Comparison of ENCODE assay signal across 8 cellular contexts in the genomic region with DNA sequence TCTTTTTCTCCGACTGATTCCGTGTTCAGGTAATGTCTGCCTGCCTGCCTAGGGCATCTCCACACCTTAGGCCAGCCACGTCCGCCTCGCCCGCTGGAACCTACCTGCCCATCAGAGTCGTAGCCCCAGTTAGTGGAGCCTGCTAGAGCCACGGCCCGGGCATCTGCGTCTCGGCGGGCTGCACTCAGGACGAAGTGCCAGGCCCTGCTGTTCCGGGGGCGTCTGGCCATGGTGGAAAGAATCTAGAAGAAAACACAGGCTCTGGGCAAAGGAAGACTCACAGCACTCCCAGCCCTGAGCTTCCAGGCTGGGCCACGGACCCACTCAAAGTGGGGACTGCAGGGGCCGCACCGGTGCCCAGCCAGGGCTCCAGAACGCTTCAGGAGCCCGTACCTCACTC. TPM values are rescaled to one million over a fixed set of nuclear protein-coding genes. Genes with fewer than 3 reads are reported as not detected.
DNase-seq lines count a peak whose midpoint lies in the region; ATAC-seq and TF ChIP-seq lines count a peak whose summit lies in the region.

No MANE protein-coding gene starts in this region.

- BruUV-seq in Panc1 (replicated peaks; lab: Mats Ljungman, UMichigan): no TSS peak

- DNase-seq in Panc1 (ENCODE audit: low read depth, low spot score): no peak
- no peak for DNase-seq in epithelial cell of proximal tubule (ENCODE audit: low read depth)
- DNase-seq in neural crest cell (ENCODE audit: low read depth, low spot score): no peak
- no peak for DNase-seq in SIG-M5 (lab: John Stamatoyannopoulos, UW)
- DNase-seq in dermis blood vessel endothelial cell: no peak
- DNase-seq in HPDE6-E6E7 (ENCODE audit: extremely low spot score): no peak

- H3K36me3 ChIP-seq in BLaER1 treated with 17β-estradiol and CSF1 and Interleukin-3, amounts not matched to agents 10 nM and 100 nM: peaks cover 51 to 71% (median 57%) of the 10 kb centered on the region in 11 experiments
- peaks cover 3% of the 10 kb centered on the region; the same call in 1 of the 2 replicates for H3K36me3 ChIP-seq in Panc1 (ENCODE audit: control insufficient read depth, insufficient read depth, low read length)

- H3K4me3 ChIP-seq in BLaER1 treated with 17β-estradiol and CSF1 and Interleukin-3, amounts not matched to agents 10 nM and 100 nM: peak overlapping the region; percentile 78 to 99 (median 88)
- H3K4me3 ChIP-seq in Panc1 (ENCODE audit: low read depth in 2 of 2, low read length in 2 of 2): peak overlapping the region; percentile 72 to 98
- H3K4me3 ChIP-seq in epithelial cell of proximal tubule (ENCODE audit: low read depth, low read length): peak overlapping the region; percentile 85

- peaks cover 5% of the 10 kb centered on the region for H3K36me3 Mint-ChIP-seq in neural crest cell (ENCODE audit: low read depth)

- peaks cover 22 to 40% (median 29%) of the 10 kb centered on the region in 10 experiments for H3K4me1 ChIP-seq in BLaER1 treated with 17β-estradiol and CSF1 and Interleukin-3, amounts not matched to agents 10 nM and 100 nM
- peaks cover 46% of the 10 kb centered on the region for H3K4me1 ChIP-seq in Panc1 (ENCODE audit: control insufficient read depth, insufficient read depth, low read length)

- H3K4me2 ChIP-seq in BLaER1 treated with 17β-estradiol and CSF1 and Interleukin-3, amounts not matched to agents 10 nM and 100 nM: peak overlapping the region; percentile 83 to 99 (median 95)

- peaks cover 4% of the 10 kb centered on the region for H3K27me3 Mint-ChIP-seq in neural crest cell (ENCODE audit: low read depth)

- H4K20me1 ChIP-seq in BLaER1 treated with 17β-estradiol and CSF1 and Interleukin-3, amounts not matched to agents 10 nM and 100 nM: peaks cover 63 to 91% (median 85%) of the 10 kb centered on the region in 11 experiments

- ATAC-seq in Panc1 (no peak), HG02642 (IDR thresholded peaks at IDR 0.05; ENCODE audit: poor library complexity, unreplicated experiment) (no peak)

- CTCF ChIA-PET in Panc1 (lab: Charles Lee): no interaction called here

- no peaks in the 10 kb centered on the region for H3K9me3 Mint-ChIP-seq in neural crest cell

- POLR2A ChIA-PET in Panc1 (lab: Charles Lee): no interaction called here

- peak overlapping the region; percentile 67 for H3K27ac Mint-ChIP-seq in neural crest cell (ENCODE audit: unreplicated experiment)

- peak overlapping the region; percentile 83 to 95 (median 88) for H3K9ac ChIP-seq in BLaER1 treated with 17β-estradiol and CSF1 and Interleukin-3, amounts not matched to agents 10 nM and 100 nM

- in situ Hi-C loops in Panc1 (cut with HindIII; ENCODE audit: low pct_unique_long_range_greater_than_20kb, low sequenced_read_pairs): no loop called here

- no peaks in the 10 kb centered on the region for H3K27me3 ChIP-seq in BLaER1 treated with 17β-estradiol and CSF1 and Interleukin-3, amounts not matched to agents 10 nM and 100 nM
- H3K27me3 ChIP-seq in Panc1 (ENCODE audit: control insufficient read depth, insufficient read depth, low read length): no peaks in the 10 kb centered on the region

- peaks cover 22% of the 10 kb centered on the region for H3K4me1 Mint-ChIP-seq in neural crest cell

- no peaks in the 10 kb centered on the region for H3K9me3 ChIP-seq in BLaER1 treated with 17β-estradiol and CSF1 and Interleukin-3, amounts not matched to agents 10 nM and 100 nM (replicated peaks in 1 of 11)
- no peaks in the 10 kb centered on the region for H3K9me3 ChIP-seq in Panc1 (ENCODE audit: control insufficient read depth, insufficient read depth, low read depth, low read length)

- H3K27ac ChIP-seq in BLaER1 treated with 17β-estradiol and CSF1 and Interleukin-3, amounts not matched to agents 10 nM and 100 nM: peak overlapping the region; percentile 54 to 86 (median 80); a peak in 21 of 22 replicates
- peak overlapping the region; percentile 79 for H3K27ac ChIP-seq in Panc1 (ENCODE audit: low read length)

- peak overlapping the region; percentile 88 for H3K4me3 Mint-ChIP-seq in neural crest cell

- intact Hi-C loops in Panc1 (cut with micrococcal nuclease; ENCODE audit: unreplicated experiment): no loop called here

- TF ChIP-seq CTCF in Panc1 (IDR thresholded peaks at IDR 0.05) (no peak), epithelial cell of proximal tubule (conservative IDR thresholded peaks at IDR 0.05; ENCODE audit: low read depth, low read length) (no peak), neural crest cell (conservative IDR thresholded peaks at IDR 0.05) (no peak)

RNA-seq across cellular contexts. Expression of a gene that starts 1.1 kb away (rescaled TPM):
- total RNA-seq in Panc1 (2021; ENCODE audit: unreplicated experiment) (23.0 TPM), epithelial cell of proximal tubule (35.0 and 57.9 TPM in 2 replicates), neural crest cell (23.1 and 23.8 TPM in 2 replicates), dermis blood vessel endothelial cell (57.6 and 82.2 TPM in 2 replicates)
- polyA plus RNA-seq in Panc1 (2012; ENCODE audit: insufficient read length): 40.3 TPM

RNA-seq across cellular contexts. Expression of a gene that starts 1.5 kb away (rescaled TPM):
- total RNA-seq in Panc1 (2021; ENCODE audit: unreplicated experiment): 85.8 TPM
- 114 TPM for polyA plus RNA-seq in Panc1 (2012; ENCODE audit: insufficient read length)
- 111 and 138 TPM in 2 replicates for total RNA-seq in epithelial cell of proximal tubule
- total RNA-seq in neural crest cell: 71.0 and 73.8 TPM in 2 replicates
- total RNA-seq in dermis blood vessel endothelial cell: 91.8 and 110 TPM in 2 replicates

RNA-seq across cellular contexts. Expression of a gene that starts 8.3 kb away (rescaled TPM):
- 187 TPM for total RNA-seq in Panc1 (2021; ENCODE audit: unreplicated experiment)
- polyA plus RNA-seq in Panc1 (2012; ENCODE audit: insufficient read length): 283 TPM
- 167 and 227 TPM in 2 replicates for total RNA-seq in epithelial cell of proximal tubule
- 135 and 141 TPM in 2 replicates for total RNA-seq in neural crest cell
- total RNA-seq in dermis blood vessel endothelial cell: 77.1 and 84.7 TPM in 2 replicates

RNA-seq across cellular contexts. Expression of a gene that starts 8.6 kb away (rescaled TPM):
- total RNA-seq in Panc1 (2021; ENCODE audit: unreplicated experiment): 53.4 TPM
- polyA plus RNA-seq in Panc1 (2012; ENCODE audit: insufficient read length): 37.7 TPM
- 7.5 and 14.0 TPM in 2 replicates for total RNA-seq in epithelial cell of proximal tubule
- total RNA-seq in neural crest cell: 36.5 and 37.0 TPM in 2 replicates
- total RNA-seq in dermis blood vessel endothelial cell: 9.7 and 16.5 TPM in 2 replicates

RNA-seq across cellular contexts. Expression of a gene that starts 9.9 kb away (rescaled TPM):
- 117 TPM for total RNA-seq in Panc1 (2021; ENCODE audit: unreplicated experiment)
- polyA plus RNA-seq in Panc1 (2012; ENCODE audit: insufficient read length): 233 TPM
- total RNA-seq in epithelial cell of proximal tubule: 50.5 and 63.2 TPM in 2 replicates
- 35.0 and 38.0 TPM in 2 replicates for total RNA-seq in neural crest cell
- total RNA-seq in dermis blood vessel endothelial cell: 46.6 and 87.3 TPM in 2 replicates
